In the genomic region with DNA sequence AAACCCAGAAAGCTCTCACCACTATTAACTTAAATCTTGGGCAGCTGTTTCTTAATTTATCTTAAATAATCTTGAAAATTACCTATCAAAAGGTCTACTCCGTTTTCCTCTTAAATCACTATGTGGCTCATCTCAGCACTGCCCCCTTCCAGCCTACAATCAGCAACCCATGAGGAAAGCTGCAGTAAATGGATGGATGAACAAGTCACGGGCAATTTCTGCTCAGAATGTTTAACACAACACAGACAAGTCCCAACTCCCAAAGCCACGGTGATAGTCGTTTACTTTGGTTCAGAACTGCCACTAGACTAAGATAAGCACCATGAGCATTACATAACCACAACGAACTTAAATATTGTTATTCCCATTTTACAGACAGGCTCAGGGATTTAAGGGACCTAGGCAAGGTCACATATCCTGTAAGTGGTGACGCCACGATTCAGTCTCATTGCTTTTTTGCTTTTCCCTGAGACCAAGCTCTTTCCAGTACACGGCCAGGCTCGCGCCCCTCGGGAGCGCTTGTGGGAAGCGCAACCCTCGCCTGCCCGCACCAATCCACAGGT, we compare ENCODE assay signal across 8 cellular contexts. TPM values are rescaled to one million over a fixed set of nuclear protein-coding genes. Genes with fewer than 3 reads are reported as not detected.
A peak's percentile ranks its signal among the peaks of the same experiment; 100 is the strongest.
DNase-seq lines count a peak whose midpoint lies in the region; ATAC-seq, FAIRE-seq and TF ChIP-seq lines count a peak whose summit lies in the region.

No MANE protein-coding gene starts in this region.

- H3K27ac ChIP-seq in Karpas-422 (ENCODE audit: low read length), result peak overlapping the region; percentile 44
- peak overlapping the region; percentile 91 for H3K27ac ChIP-seq in keratinocyte (ENCODE audit: control insufficient read depth, insufficient read depth, low read length)
- peak overlapping the region; percentile 92 to 97 (median 96) for H3K27ac ChIP-seq in stomach

- TF ChIP-seq POLR2A in stomach (IDR thresholded peaks at IDR 0.05), result no peak

- no peak for FAIRE-seq in keratinocyte (lab: Jason Lieb, UNC)

- H3K9ac ChIP-seq in Karpas-422 (ENCODE audit: low read length) (peak overlapping the region; percentile 93), keratinocyte (ENCODE audit: control insufficient read depth, extremely low read depth, insufficient read depth, low read length) (peak overlapping the region; percentile 91)

- H3K4me1 ChIP-seq in Karpas-422 (ENCODE audit: low read length) (peaks cover 34% of the 10 kb centered on the region), keratinocyte (ENCODE audit: control insufficient read depth, extremely low read depth, insufficient read depth, low read length) (peaks cover 12% of the 10 kb centered on the region), stomach (peaks cover 20 to 56% (median 40%) of the 10 kb centered on the region in 4 donors)

- H3K27me3 ChIP-seq in Karpas-422 (ENCODE audit: low read length) (no peaks in the 10 kb centered on the region), keratinocyte (ENCODE audit: control insufficient read depth, extremely low read depth, insufficient read depth, low read length) (no peaks in the 10 kb centered on the region), stomach (no peaks in the 10 kb centered on the region)

- H4K20me1 ChIP-seq in Karpas-422 (ENCODE audit: insufficient read depth, low read depth, low read length) (peaks cover 31% of the 10 kb centered on the region), keratinocyte (ENCODE audit: control insufficient read depth, extremely low read depth, insufficient read depth, low read length) (peaks cover 3% of the 10 kb centered on the region)

- H3K4me2 ChIP-seq in Karpas-422 (ENCODE audit: low read depth, low read length, poor library complexity, severe bottlenecking) (peak overlapping the region; percentile 90), keratinocyte (ENCODE audit: control insufficient read depth, extremely low read depth, insufficient read depth, low read depth, low read length) (peak overlapping the region; percentile 94)

- H3K9me3 ChIP-seq in Karpas-422 (ENCODE audit: low read length), result no peaks in the 10 kb centered on the region
- no peaks in the 10 kb centered on the region for H3K9me3 ChIP-seq in keratinocyte (ENCODE audit: control insufficient read depth, low read depth, low read length)
- H3K9me3 ChIP-seq in stomach, result no peaks in the 10 kb centered on the region

- no peak for ATAC-seq in HG03378 (IDR thresholded peaks at IDR 0.05; ENCODE audit: unreplicated experiment)

- 2 to 4% (median 3%) methylated on average over 15 of the region's 15 CpGs for WGBS in stomach, 5 donors

- H3K79me2 ChIP-seq in Karpas-422 (ENCODE audit: low read length), result peaks cover 84% of the 10 kb centered on the region
- H3K79me2 ChIP-seq in keratinocyte (ENCODE audit: control insufficient read depth, insufficient read depth, low read length), result peaks cover 68% of the 10 kb centered on the region

- no peaks in the 10 kb centered on the region for H3K9me2 ChIP-seq in Karpas-422 (replicated peaks; ENCODE audit: insufficient read depth, low read length)

- no peak for TF ChIP-seq EP300 in stomach (IDR thresholded peaks at IDR 0.05)

- dilution Hi-C loops in keratinocyte (cut with MboI; ENCODE audit: extremely low pct_ligation_motif_present, low sequenced_read_pairs), result loop anchor here (25.0 kb wide), 1 partner anchor 113 kb away; no protein-coding TSS in a partner anchor

- H3K4me3 ChIP-seq in GM12875 (ENCODE audit: low read depth, low read length) (peak overlapping the region; percentile 90), Karpas-422 (ENCODE audit: low read length) (peak overlapping the region; percentile 95), keratinocyte (ENCODE audit: control insufficient read depth in 2 of 3, extremely low read depth in 1 of 3, insufficient read depth in 2 of 3, low read depth in 1 of 3, low read length in 3 of 3) (peak overlapping the region; percentile 64 to 97 (median 77)), stomach (peak overlapping the region; percentile 59 to 88 (median 74))

- DNase-seq in AG08395 (ENCODE audit: low spot score), result peak; percentile 13
- DNase-seq in Karpas-422, result no peak
- DNase-seq in astrocyte of the hippocampus (ENCODE audit: low read depth, low spot score), result peak; percentile 57
- DNase-seq in keratinocyte (ENCODE audit: low read depth, low spot score), result no peak
- DNase-seq in stomach, result no peak
- no peak for DNase-seq in SHP77 (lab: John Stamatoyannopoulos, UW)

- peaks cover 4% of the 10 kb centered on the region; the same call in 1 of the 2 replicates for H3K36me3 ChIP-seq in Karpas-422 (ENCODE audit: insufficient read depth, low read length)
- peaks cover 0 to 2% of the 10 kb centered on the region in 2 experiments for H3K36me3 ChIP-seq in keratinocyte (ENCODE audit: control insufficient read depth in 2 of 2, extremely low read depth in 1 of 2, insufficient read depth in 2 of 2, low read length in 2 of 2)
- peaks cover 0 to 4% (median 0%) of the 10 kb centered on the region in 4 donors for H3K36me3 ChIP-seq in stomach

- H2AFZ ChIP-seq in Karpas-422 (ENCODE audit: low read length) (no peak overlapping the region), keratinocyte (ENCODE audit: control insufficient read depth, low read length) (no peak overlapping the region)

- intact Hi-C loops in stomach (cut with DNase I; ENCODE audit: low total_unique reads), result no loop called here

- TF ChIP-seq CTCF in GM12875 (IDR thresholded peaks at IDR 0.05; ENCODE audit: borderline replicate concordance, insufficient read depth, low read depth, low read length), result no peak
- peak in 1 of 3 experiments; percentile 18 for TF ChIP-seq CTCF in keratinocyte (optimal IDR thresholded peaks at IDR 0.05 in 1 of 3, IDR thresholded peaks at IDR 0.05 in 1 of 3, conservative IDR thresholded peaks at IDR 0.05 in 1 of 3; ENCODE audit: extremely low read depth in 1 of 3, insufficient read depth in 2 of 3, low read length in 3 of 3)
- no peak for TF ChIP-seq CTCF in stomach (IDR thresholded peaks at IDR 0.05)

- no peaks in the 10 kb centered on the region for H3K9me1 ChIP-seq in keratinocyte (ENCODE audit: control insufficient read depth, extremely low read depth, insufficient read depth, low read length)

RNA-seq across cellular contexts. Expression of gene SMIM27, which starts 2.0 kb away (rescaled TPM):
- 3.5 and 12.6 TPM in 2 replicates for total RNA-seq in Karpas-422 (2014; rRNA removed; shearing (Covaris generic); ENCODE audit: low replicate concordance)
- polyA plus RNA-seq in keratinocyte (2.0 to 21.9 TPM (median 13.0 TPM) in 3 replicates), stomach (10 to 100 TPM in 2 of 3 donors, 1 to 10 TPM in 1; 6.7 to 14.2 (median 12.5) TPM)
- polyA plus RNA-seq in keratinocyte (2011; ENCODE audit: low read depth), result 1.6 TPM
- polyA plus RNA-seq in keratinocyte (2011; cell fraction: cytosol; rRNA removed), result 1.9 and 3.4 TPM in 2 replicates
- 1.0 and 1.9 TPM in 2 replicates for polyA plus RNA-seq in keratinocyte (2011; cell fraction: nucleus; rRNA removed)
- 17.5 and 21.5 TPM in 2 replicates for polyA plus RNA-seq in keratinocyte (2012; ENCODE audit: low replicate concordance)
- 1.1 to 3.9 TPM (median 1.9 TPM) in 3 replicates for polyA minus RNA-seq in keratinocyte
- polyA minus RNA-seq in keratinocyte (2011; cell fraction: cytosol; rRNA and poly(A)+ RNA removed), result not detected
- 2.5 TPM in 1 of 2 replicates, not detected in the other for polyA minus RNA-seq in keratinocyte (2011; cell fraction: nucleus; rRNA and poly(A)+ RNA removed)
- total RNA-seq in stomach, result 10 to 100 TPM in 2 of 5 donors, 1 to 10 TPM in 1, not detected in 2; 2.4 to 21.4 (median 10.7) TPM

RNA-seq across cellular contexts. Expression of gene TOPORS, which starts 2.3 kb away (rescaled TPM):
- 16.3 and 21.2 TPM in 2 replicates for total RNA-seq in Karpas-422 (2014; rRNA removed; shearing (Covaris generic); ENCODE audit: low replicate concordance)
- 12.8 to 17.1 TPM (median 13.5 TPM) in 3 replicates for polyA plus RNA-seq in keratinocyte
- polyA plus RNA-seq in keratinocyte (2011; ENCODE audit: low read depth), result 37.3 TPM
- 6.9 and 14.0 TPM in 2 replicates for polyA plus RNA-seq in keratinocyte (2011; cell fraction: cytosol; rRNA removed)
- 17.1 and 24.5 TPM in 2 replicates for polyA plus RNA-seq in keratinocyte (2011; cell fraction: nucleus; rRNA removed)
- polyA plus RNA-seq in keratinocyte (2012; ENCODE audit: low replicate concordance), result 13.5 and 17.0 TPM in 2 replicates
- 8.2 to 27.8 TPM (median 19.3 TPM) in 3 replicates for polyA minus RNA-seq in keratinocyte
- 9.2 TPM for polyA minus RNA-seq in keratinocyte (2011; cell fraction: cytosol; rRNA and poly(A)+ RNA removed)
- polyA minus RNA-seq in keratinocyte (2011; cell fraction: nucleus; rRNA and poly(A)+ RNA removed), result 18.5 and 36.0 TPM in 2 replicates
- 10 to 100 TPM in 3 of 5 donors, 1 to 10 TPM in 2; 3.2 to 45.9 (median 25.1) TPM for total RNA-seq in stomach
- polyA plus RNA-seq in stomach, result 1 to 10 TPM; 4.2 to 5.7 (median 5.4) TPM

RNA-seq across cellular contexts. Expression of gene NDUFB6, which starts 22.8 kb away (rescaled TPM):
- total RNA-seq in Karpas-422 (2014; rRNA removed; shearing (Covaris generic); ENCODE audit: low replicate concordance), result 72.4 and 95.6 TPM in 2 replicates
- polyA plus RNA-seq in keratinocyte, result 50.2 to 67.0 TPM (median 60.7 TPM) in 3 replicates
- 47.3 TPM for polyA plus RNA-seq in keratinocyte (2011; ENCODE audit: low read depth)
- polyA plus RNA-seq in keratinocyte (2011; cell fraction: cytosol; rRNA removed), result 38.4 and 41.6 TPM in 2 replicates
- polyA plus RNA-seq in keratinocyte (2011; cell fraction: nucleus; rRNA removed), result 16.5 and 25.5 TPM in 2 replicates
- polyA plus RNA-seq in keratinocyte (2012; ENCODE audit: low replicate concordance), result 33.3 and 74.3 TPM in 2 replicates
- 8.0 to 16.1 TPM (median 9.6 TPM) in 3 replicates for polyA minus RNA-seq in keratinocyte
- 42.8 TPM for polyA minus RNA-seq in keratinocyte (2011; cell fraction: cytosol; rRNA and poly(A)+ RNA removed)
- polyA minus RNA-seq in keratinocyte (2011; cell fraction: nucleus; rRNA and poly(A)+ RNA removed), result 6.8 and 10.2 TPM in 2 replicates
- total RNA-seq in stomach, result 10 to 100 TPM in 4 of 5 donors, 1 to 10 TPM in 1; 1.2 to 94.7 (median 43.3) TPM
- 10 to 100 TPM; 41.1 to 63.6 (median 46.4) TPM for polyA plus RNA-seq in stomach

RNA-seq across cellular contexts. Expression of gene RIGI, which starts 24.1 kb away (rescaled TPM):
- total RNA-seq in Karpas-422 (2014; rRNA removed; shearing (Covaris generic); ENCODE audit: low replicate concordance), result 6.6 and 13.2 TPM in 2 replicates
- polyA plus RNA-seq in keratinocyte (23.0 to 31.4 TPM (median 27.6 TPM) in 3 replicates), stomach (1 to 10 TPM; 3.1 to 3.9 (median 3.8) TPM)
- 3.0 TPM for polyA plus RNA-seq in keratinocyte (2011; ENCODE audit: low read depth)
- polyA plus RNA-seq in keratinocyte (2011; cell fraction: cytosol; rRNA removed), result 11.4 and 22.0 TPM in 2 replicates
- 30.2 and 35.6 TPM in 2 replicates for polyA plus RNA-seq in keratinocyte (2011; cell fraction: nucleus; rRNA removed)
- polyA plus RNA-seq in keratinocyte (2012; ENCODE audit: low replicate concordance), result 4.7 and 29.6 TPM in 2 replicates
- polyA minus RNA-seq in keratinocyte, result 7.3 to 34.9 TPM (median 16.8 TPM) in 3 replicates
- polyA minus RNA-seq in keratinocyte (2011; cell fraction: cytosol; rRNA and poly(A)+ RNA removed), result 9.6 TPM
- 21.1 and 44.8 TPM in 2 replicates for polyA minus RNA-seq in keratinocyte (2011; cell fraction: nucleus; rRNA and poly(A)+ RNA removed)
- 10 to 100 TPM in 2 of 5 donors, 1 to 10 TPM in 3; 1.7 to 14.9 (median 3.1) TPM for total RNA-seq in stomach

Comparison
In these comparisons a context has a peak if more than half of its experiments do, and no peak if none do; other contexts are left out.
1. DNase-seq: peak in AG08395 (single experiment) and astrocyte of the hippocampus (single experiment); none in Karpas-422 (single experiment), keratinocyte (single experiment), stomach (single experiment) and SHP77 (0 of 2).
2. H3K27ac ChIP-seq: peak in every context shown above with its lines; median percentile 96 in stomach; 91 in keratinocyte; 44 in Karpas-422.
3. Peak in every context shown above with its lines, with median percentiles within 50 percentile points of each other: H3K4me3 ChIP-seq.